ENCODE assay signal across 8 cellular contexts in the genomic region with DNA sequence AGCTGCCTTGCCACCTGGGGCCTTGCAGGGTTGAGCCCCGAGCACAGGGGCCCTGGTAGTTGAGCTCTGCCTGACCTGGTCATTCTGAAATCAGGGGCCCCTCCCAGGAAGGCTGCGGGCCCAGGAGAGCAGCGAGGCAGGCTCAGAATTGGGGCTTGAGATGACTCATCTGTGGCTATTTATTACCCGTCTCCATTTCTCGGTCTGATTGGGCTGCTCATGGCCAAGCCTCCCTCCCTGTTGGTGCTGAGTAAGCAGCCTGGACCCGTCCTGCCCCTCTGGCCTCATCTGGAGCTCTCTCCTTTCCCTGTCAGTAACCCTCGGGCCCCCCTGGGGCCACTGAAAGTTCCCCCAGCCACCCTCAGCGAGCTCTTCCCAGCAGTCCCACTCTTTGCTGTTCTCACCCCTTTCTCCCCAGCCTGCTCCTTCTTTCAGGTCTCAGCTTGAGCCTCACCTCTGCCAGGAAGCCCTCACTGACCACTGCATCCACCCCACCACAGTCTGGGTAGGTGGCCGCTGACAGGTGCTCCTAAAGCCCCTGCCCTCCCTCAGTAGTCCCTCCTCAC. TPM values are rescaled to one million over a fixed set of nuclear protein-coding genes. Genes with fewer than 3 reads are reported as not detected.
DNase-seq lines count a peak whose midpoint lies in the region; ATAC-seq and TF ChIP-seq lines count a peak whose summit lies in the region.

No MANE protein-coding gene starts in this region.

- no peak overlapping the region for H3K4me3 ChIP-seq in heart right ventricle
- H3K4me3 ChIP-seq in skin epidermis = no peak overlapping the region

- no peaks in the 10 kb centered on the region for H3K36me3 ChIP-seq in heart right ventricle

- H3K27ac ChIP-seq in heart right ventricle (peak overlapping the region in 7 of 10 donors; percentile 32 to 77 (median 65)), skin epidermis (peak overlapping the region in 11 of 21 experiments; percentile 4 to 70 (median 26))

- peaks cover 0 to 22% (median 16%) of the 10 kb centered on the region in 9 donors for H3K4me1 ChIP-seq in heart right ventricle

- no peaks in the 10 kb centered on the region for H3K27me3 Mint-ChIP-seq in activated CD4-positive, alpha-beta memory T cell treated with anti-CD3 and anti-CD28 coated beads, Interleukin-2, amount 10 ng/mL, durations not matched to agents 7 days and 5 days

- ATAC-seq in GM21723 (IDR thresholded peaks at IDR 0.05; ENCODE audit: unreplicated experiment) (peak; percentile 72), heart right ventricle (peak; percentile 80 to 96 (median 92))

- peaks cover 62% of the 10 kb centered on the region for H3K4me1 Mint-ChIP-seq in activated CD4-positive, alpha-beta memory T cell treated with anti-CD3 and anti-CD28 coated beads, Interleukin-2, amount 10 ng/mL, durations not matched to agents 7 days and 5 days

- CTCF ChIA-PET in activated CD4-positive, alpha-beta memory T cell treated with anti-CD3 and anti-CD28 coated beads, Interleukin-2, amount 10 ng/mL, durations not matched to agents 7 days and 5 days (lab: Charles Lee) = interaction anchor here (0.6 to 1.7 kb wide), 7 partner anchors 11 to 33 kb away, joined by 3 to 8 read pairs (median 5); partner anchors contain the start of genes MIIP and TNFRSF8

- no peaks in the 10 kb centered on the region for H3K27me3 ChIP-seq in heart right ventricle

- POLR2A ChIA-PET in activated CD4-positive, alpha-beta memory T cell treated with anti-CD3 and anti-CD28 coated beads, Interleukin-2, amount 10 ng/mL, durations not matched to agents 7 days and 5 days (lab: Charles Lee) = interaction anchor here (0.6 to 9.6 kb wide), 11 partner anchors 9 to 143 kb away, joined by 3 to 124 read pairs (median 4); partner anchors contain the start of genes MIIP and TNFRSF8

- peak overlapping the region; percentile 78 for H3K27ac Mint-ChIP-seq in activated CD4-positive, alpha-beta memory T cell treated with anti-CD3 and anti-CD28 coated beads, Interleukin-2, amount 10 ng/mL, durations not matched to agents 7 days and 5 days

- H3K36me3 Mint-ChIP-seq in activated CD4-positive, alpha-beta memory T cell treated with anti-CD3 and anti-CD28 coated beads, Interleukin-2, amount 10 ng/mL, durations not matched to agents 7 days and 5 days (ENCODE audit: low read depth) = no peaks in the 10 kb centered on the region

- no peaks in the 10 kb centered on the region for H3K9me3 Mint-ChIP-seq in activated CD4-positive, alpha-beta memory T cell treated with anti-CD3 and anti-CD28 coated beads, Interleukin-2, amount 10 ng/mL, durations not matched to agents 7 days and 5 days

- TF ChIP-seq CTCF in heart right ventricle (IDR thresholded peaks at IDR 0.05) = no peak

- no peaks in the 10 kb centered on the region for H3K9me3 ChIP-seq in heart right ventricle

- intact Hi-C loops in heart right ventricle (cut with DNase I) = loop anchor here in 1 of 10 donors (5.0 kb wide), 1 partner anchor 630 kb away; no protein-coding TSS in a partner anchor

- H3K4me3 Mint-ChIP-seq in activated CD4-positive, alpha-beta memory T cell treated with anti-CD3 and anti-CD28 coated beads, Interleukin-2, amount 10 ng/mL, durations not matched to agents 7 days and 5 days = peak overlapping the region; percentile 32

- DNase-seq in SKM-1 treated with dmso at 0.1 percent for 144 hours (lab: John Stamatoyannopoulos, UW; ENCODE audit: unreplicated experiment) = peak; percentile 55
- DNase-seq in SKM-1 (lab: John Stamatoyannopoulos, UW; ENCODE audit: unreplicated experiment) = no peak
- peak; percentile 62 for DNase-seq in HS-27A (ENCODE audit: low read depth)
- peak; percentile 76 for DNase-seq in activated CD4-positive, alpha-beta memory T cell treated with anti-CD3 and anti-CD28 coated beads, Interleukin-2, amount 10 ng/mL, durations not matched to agents 7 days and 5 days
- DNase-seq in heart right ventricle = peak; percentile 52 to 68
- DNase-seq in NCI-H1092 treated with DMSO at 0.1 percent for 48 hours (lab: John Stamatoyannopoulos, UW) = no peak

- 12 to 22% methylated on average over 9 of the region's 9 CpGs for WGBS in heart right ventricle, 2 donors

RNA-seq across cellular contexts. Expression of gene TNFRSF8, which starts 11.0 kb away (rescaled TPM):
- 10 to 100 TPM; 32.9 to 34.3 TPM for total RNA-seq in activated CD4-positive, alpha-beta memory T cell treated with anti-CD3 and anti-CD28 coated beads, Interleukin-2, amount 10 ng/mL, durations not matched to agents 7 days and 5 days
- total RNA-seq in heart right ventricle = 1 to 10 TPM in 5 of 10 donors, under 1 TPM in 5; 0.21 to 1.7 (median 0.97) TPM
- polyA plus RNA-seq in heart right ventricle = 1 to 10 TPM; 1.4 to 2.4 TPM

RNA-seq across cellular contexts. Expression of gene MIIP, which starts 32.8 kb away (rescaled TPM):
- total RNA-seq in activated CD4-positive, alpha-beta memory T cell treated with anti-CD3 and anti-CD28 coated beads, Interleukin-2, amount 10 ng/mL, durations not matched to agents 7 days and 5 days = 10 to 100 TPM; 98.3 to 98.6 TPM
- 10 to 100 TPM; 10.2 to 17.4 (median 15.0) TPM for total RNA-seq in heart right ventricle
- polyA plus RNA-seq in heart right ventricle = 10 to 100 TPM; 25.5 to 35.2 TPM

Comparison
In these comparisons a context has a peak if more than half of its experiments do, and no peak if none do; other contexts are left out.
1. DNase-seq: peak in SKM-1 treated with dmso at 0.1 percent for 144 hours (single experiment), HS-27A (single experiment), activated CD4-positive, alpha-beta memory T cell treated with anti-CD3 and anti-CD28 coated beads, Interleukin-2, amount 10 ng/mL, durations not matched to agents 7 days and 5 days (single experiment) and heart right ventricle (2 of 2); none in SKM-1 (single experiment) and NCI-H1092 treated with DMSO at 0.1 percent for 48 hours (single experiment).
2. RNA of gene TNFRSF8, which starts 11.0 kb away (total RNA-seq): 32.9 to 34.3 TPM in activated CD4-positive, alpha-beta memory T cell treated with anti-CD3 and anti-CD28 coated beads, Interleukin-2, amount 10 ng/mL, durations not matched to agents 7 days and 5 days; 0.21 to 1.7 TPM in heart right ventricle; every median in the first group is over 10 times any median in the second.
3. RNA of gene MIIP, which starts 32.8 kb away (total RNA-seq): 98.3 to 98.6 TPM in activated CD4-positive, alpha-beta memory T cell treated with anti-CD3 and anti-CD28 coated beads, Interleukin-2, amount 10 ng/mL, durations not matched to agents 7 days and 5 days; 10.2 to 17.4 TPM in heart right ventricle; every median in the first group is over 4 times any median in the second.